In genomic region chr15:41936155-41936554, GRCh38 we compare ENCODE assay signal across 10 cellular contexts. TPM values are rescaled to one million over a fixed set of nuclear protein-coding genes. Genes with fewer than 3 reads are reported as not detected.
DNase-seq lines count a peak whose midpoint lies in the region; ATAC-seq, FAIRE-seq and TF ChIP-seq lines count a peak whose summit lies in the region.
"Had no signal": no experiment of that assay in that cellular context is flagged by ENCODE, and none has a peak within 500 bp of the region (broad histone marks: within the 10 kb centered on the region; RNA-seq: fewer than 3 reads in every experiment).

No MANE protein-coding gene starts in this region.

- no peak overlapping the region for H4K8ac ChIP-seq in mesenchymal stem cell (ENCODE audit: low read length)

- no peak overlapping the region for H2BK120ac ChIP-seq in mesenchymal stem cell (ENCODE audit: low read depth, low read length)

- H3K4me1 Mint-ChIP-seq in activated T-helper 2 cell treated with anti-CD3 and anti-CD28 coated beads, Interferon-gamma antibody, Interleukin-2, Interleukin-4, amounts not matched to agents 10 μg/mL and 5 μg/mL and 100 μg/mL, durations not matched to agents 14 hours and 24 hours and 36 hours (ENCODE audit: low read depth) = peaks cover 59% of the 10 kb centered on the region

- peak overlapping the region in 1 of 2 experiments; percentile 55 for H2BK12ac ChIP-seq in mesenchymal stem cell (ENCODE audit: low read length in 2 of 2)

- H2BK5ac ChIP-seq in mesenchymal stem cell (ENCODE audit: low read depth, low read length, poor library complexity, severe bottlenecking) = no peak overlapping the region

- TF ChIP-seq RAD21 in HepG2 (CRISPR knock-in tag; IDR thresholded peaks at IDR 0.05) = no peak

- peak overlapping the region; percentile 97 for H2AK5ac ChIP-seq in mesenchymal stem cell (ENCODE audit: low read length, severe bottlenecking)

- no peak overlapping the region for H2AFZ ChIP-seq in HepG2 (ENCODE audit: low read length)
- H2AFZ ChIP-seq in mesenchymal stem cell (ENCODE audit: low read depth, low read length) = no peak overlapping the region

- H4K91ac ChIP-seq in mesenchymal stem cell (ENCODE audit: low read length) = no peak overlapping the region

- TF ChIP-seq CTCF in HepG2 (CRISPR knock-in tag; IDR thresholded peaks at IDR 0.05) (no peak), right lobe of liver (IDR thresholded peaks at IDR 0.05) (no peak), transverse colon (IDR thresholded peaks at IDR 0.05) (no peak)

- ATAC-seq in HepG2 = no peak
- no peak for ATAC-seq in right lobe of liver

- no peaks in the 10 kb centered on the region for H3K9me3 Mint-ChIP-seq in activated T-helper 2 cell treated with anti-CD3 and anti-CD28 coated beads, Interferon-gamma antibody, Interleukin-2, Interleukin-4, amounts not matched to agents 10 μg/mL and 5 μg/mL and 100 μg/mL, durations not matched to agents 14 hours and 24 hours and 36 hours

- H3K4me2 ChIP-seq in HepG2 (ENCODE audit: low read depth, low read length) = no peak overlapping the region
- no peak overlapping the region for H3K4me2 ChIP-seq in mesenchymal stem cell (ENCODE audit: low read length, poor library complexity, severe bottlenecking)

- no peak for DNase-seq in HepG2 (ENCODE audit: low spot score)
- no peak for DNase-seq in right lobe of liver
- DNase-seq in activated T-helper 2 cell treated with anti-CD3 and anti-CD28 coated beads, Interferon-gamma antibody, Interleukin-2, Interleukin-4, amounts not matched to agents 10 μg/mL and 5 μg/mL and 100 μg/mL, durations not matched to agents 14 hours and 24 hours and 36 hours (ENCODE audit: low spot score) = no peak
- DNase-seq in mesenchymal stem cell = no peak
- DNase-seq in transverse colon = no peak
- DNase-seq in NCI-H510A treated with DMSO at 0.1 percent for 48 hours (lab: John Stamatoyannopoulos, UW) = no peak
- no peak for DNase-seq in HAP-1 (ENCODE audit: low spot score in 2 of 2)
- DNase-seq in NCI-H1436 (lab: John Stamatoyannopoulos, UW) = no peak
- DNase-seq: HCEC 1CT, NCI-H187 had no signal

- peaks cover 18% of the 10 kb centered on the region for H3K36me3 Mint-ChIP-seq in activated T-helper 2 cell treated with anti-CD3 and anti-CD28 coated beads, Interferon-gamma antibody, Interleukin-2, Interleukin-4, amounts not matched to agents 10 μg/mL and 5 μg/mL and 100 μg/mL, durations not matched to agents 14 hours and 24 hours and 36 hours (ENCODE audit: low read depth)

- no peaks in the 10 kb centered on the region for H3K27me3 ChIP-seq in HepG2 (ENCODE audit: control insufficient read depth in 1 of 2, insufficient read depth in 2 of 2, low read length in 2 of 2)
- H3K27me3 ChIP-seq in right lobe of liver = no peaks in the 10 kb centered on the region
- H3K27me3 ChIP-seq in mesenchymal stem cell (ENCODE audit: control insufficient read depth in 1 of 2, insufficient read depth in 1 of 2, low read length in 2 of 2) = no peaks in the 10 kb centered on the region
- H3K27me3 ChIP-seq in transverse colon = no peaks in the 10 kb centered on the region
- H3K27me3 ChIP-seq in HAP-1 (ENCODE audit: low read depth) = no peaks in the 10 kb centered on the region

- H3K79me1 ChIP-seq in mesenchymal stem cell (replicated peaks; ENCODE audit: low read length, poor library complexity, severe bottlenecking) = peaks cover 13% of the 10 kb centered on the region

- H3K23ac ChIP-seq in mesenchymal stem cell (ENCODE audit: low read length in 2 of 2) = peak overlapping the region in 1 of 2 experiments; percentile 29

- no peak for TF ChIP-seq EP300 in HepG2 (IDR thresholded peaks at IDR 0.05; ENCODE audit: low read depth in 2 of 2, low read length in 2 of 2)
- TF ChIP-seq EP300 in HepG2 (CRISPR knock-in tag; IDR thresholded peaks at IDR 0.05; ENCODE audit: borderline replicate concordance) = no peak
- TF ChIP-seq EP300 in transverse colon (IDR thresholded peaks at IDR 0.05; ENCODE audit: low read depth) = no peak

- H3K14ac ChIP-seq in mesenchymal stem cell (ENCODE audit: low read length in 2 of 2) = no peak overlapping the region

- H3K9ac ChIP-seq in HepG2 (ENCODE audit: insufficient read depth, low read depth, low read length) = no peak overlapping the region
- no peak overlapping the region for H3K9ac ChIP-seq in mesenchymal stem cell (ENCODE audit: low read length)

- CTCF ChIA-PET in HepG2 (lab: Yijun Ruan, JAX; ENCODE audit: low intra/inter-chr PET ratio, low total read pairs) = no interaction called here

- no peak overlapping the region for H2BK15ac ChIP-seq in mesenchymal stem cell (ENCODE audit: low read depth, poor library complexity, severe bottlenecking)

- POLR2A ChIA-PET in HepG2 (lab: Yijun Ruan, JAX) = no interaction called here

- BruUV-seq in HepG2 (replicated peaks; lab: Mats Ljungman, UMichigan) = no TSS peak

- H3K4me1 ChIP-seq in HepG2 (ENCODE audit: insufficient read depth, low read length) (no peaks in the 10 kb centered on the region), right lobe of liver (peaks cover 0 to 3% (median under 1%) of the 10 kb centered on the region in 4 donors), mesenchymal stem cell (ENCODE audit: control insufficient read depth, insufficient read depth, low read depth, low read length) (peaks cover 45% of the 10 kb centered on the region), transverse colon (peaks cover 5 to 52% (median 21%) of the 10 kb centered on the region in 4 donors), HAP-1 (peaks cover 17% of the 10 kb centered on the region)

- TF ChIP-seq POLR2A in HepG2 (IDR thresholded peaks at IDR 0.05; ENCODE audit: insufficient read depth in 1 of 2, low read depth in 2 of 2, low read length in 2 of 2) = no peak
- no peak for TF ChIP-seq POLR2A in right lobe of liver (IDR thresholded peaks at IDR 0.05)
- no peak for TF ChIP-seq POLR2A in transverse colon (IDR thresholded peaks at IDR 0.05)

- peak overlapping the region in 1 of 2 experiments; percentile 59 for H3K18ac ChIP-seq in mesenchymal stem cell (ENCODE audit: low read depth in 1 of 2, low read length in 2 of 2)

- WGBS in HepG2 (ENCODE audit: low lambda C conversion rate) = 93% methylated on average over 3 of the region's 3 CpGs
- 89% methylated on average over 3 of the region's 3 CpGs for WGBS in right lobe of liver (ENCODE audit: insufficient coverage, low coverage, low lambda C conversion rate, missing lambda C conversion rate)
- 80% methylated on average over 2 of the region's 3 CpGs for WGBS in mesenchymal stem cell
- 88 to 89% methylated on average over 3 of the region's 3 CpGs for WGBS in transverse colon (ENCODE audit: low coverage in 1 of 2), 2 donors

- in situ Hi-C loops in HepG2 (cut with HindIII; ENCODE audit: extremely low pct_ligation_motif_present, low pct_unique_long_range_greater_than_20kb) = no loop called here
- in situ Hi-C loops in transverse colon (cut with MboI; ENCODE audit: low pct_ligation_motif_present in 1 of 4, low pct_unique_long_range_greater_than_20kb in 1 of 4, low sequenced_read_pairs in 3 of 4) = no loop called here
- in situ Hi-C loops in HAP-1 (cut with MboI; ENCODE audit: low sequenced_read_pairs) = no loop called here

- intact Hi-C loops in HepG2 (cut with micrococcal nuclease; ENCODE audit: unreplicated experiment) = no loop called here
- intact Hi-C loops in right lobe of liver (cut with DNase I) = no loop called here
- intact Hi-C loops in activated T-helper 2 cell treated with anti-CD3 and anti-CD28 coated beads, Interferon-gamma antibody, Interleukin-2, Interleukin-4, amounts not matched to agents 10 μg/mL and 5 μg/mL and 100 μg/mL, durations not matched to agents 14 hours and 24 hours and 36 hours (cut with micrococcal nuclease) = loop anchor here (1.0 to 10.0 kb wide), 4 partner anchors 21 to 511 kb away; partner anchors contain the start of gene ITPKA
- intact Hi-C loops in transverse colon (cut with DNase I; ENCODE audit: low total_unique reads) = no loop called here

- no peak overlapping the region for H3K27ac ChIP-seq in HepG2 (ENCODE audit: extremely low read length, insufficient read depth, low read length)
- peak overlapping the region in 1 of 3 donors; percentile 26 for H3K27ac ChIP-seq in right lobe of liver
- peak overlapping the region; percentile 95 for H3K27ac ChIP-seq in mesenchymal stem cell (ENCODE audit: low read length, poor library complexity, severe bottlenecking)
- H3K27ac ChIP-seq in transverse colon = peak overlapping the region; percentile 11 to 71 (median 54)

- no peaks in the 10 kb centered on the region for H3K27me3 Mint-ChIP-seq in activated T-helper 2 cell treated with anti-CD3 and anti-CD28 coated beads, Interferon-gamma antibody, Interleukin-2, Interleukin-4, amounts not matched to agents 10 μg/mL and 5 μg/mL and 100 μg/mL, durations not matched to agents 14 hours and 24 hours and 36 hours (ENCODE audit: low read depth)

- no peaks in the 10 kb centered on the region for H4K20me1 ChIP-seq in HepG2 (ENCODE audit: insufficient read depth, low read length)

- no peak for FAIRE-seq in HepG2 (lab: Jason Lieb, UNC)

- H3K4me3 ChIP-seq in HepG2 (replicated peaks in 1 of 3; ENCODE audit: insufficient read depth in 1 of 3, low read depth in 2 of 3, low read length in 3 of 3) (no peak overlapping the region), right lobe of liver (no peak overlapping the region), mesenchymal stem cell (ENCODE audit: insufficient read depth in 1 of 2, low read depth in 1 of 2, low read length in 2 of 2) (no peak overlapping the region), transverse colon (no peak overlapping the region), HAP-1 (no peak overlapping the region)

- H3K4me3 Mint-ChIP-seq in activated T-helper 2 cell treated with anti-CD3 and anti-CD28 coated beads, Interferon-gamma antibody, Interleukin-2, Interleukin-4, amounts not matched to agents 10 μg/mL and 5 μg/mL and 100 μg/mL, durations not matched to agents 14 hours and 24 hours and 36 hours (ENCODE audit: low read depth) = peak overlapping the region; percentile 69

- H3K79me2 ChIP-seq in HepG2 (ENCODE audit: insufficient read depth, low read length) = no peaks in the 10 kb centered on the region

- H3K36me3 ChIP-seq in HepG2 (replicated peaks in 1 of 2; ENCODE audit: control insufficient read depth in 1 of 2, insufficient read depth in 2 of 2, low read length in 2 of 2) (peaks cover 2 to 3% of the 10 kb centered on the region in 2 experiments; a peak in 1 of 5 replicates), right lobe of liver (peaks cover 0 to 19% (median 0%) of the 10 kb centered on the region in 4 donors), mesenchymal stem cell (ENCODE audit: control insufficient read depth in 1 of 2, insufficient read depth in 2 of 2, low read depth in 1 of 2, low read length in 2 of 2) (peaks cover 0 to 21% of the 10 kb centered on the region in 2 experiments), transverse colon (no peaks in the 10 kb centered on the region), HAP-1 (replicated peaks) (peaks cover 6% of the 10 kb centered on the region; the same call in 1 of the 2 replicates)

- peak overlapping the region; percentile 100 for H3K27ac Mint-ChIP-seq in activated T-helper 2 cell treated with anti-CD3 and anti-CD28 coated beads, Interferon-gamma antibody, Interleukin-2, Interleukin-4, amounts not matched to agents 10 μg/mL and 5 μg/mL and 100 μg/mL, durations not matched to agents 14 hours and 24 hours and 36 hours

- H3K9me3 ChIP-seq in HepG2 (ENCODE audit: low read length) (no peaks in the 10 kb centered on the region), right lobe of liver (no peaks in the 10 kb centered on the region), mesenchymal stem cell (ENCODE audit: control insufficient read depth, low read length) (no peaks in the 10 kb centered on the region), transverse colon (no peaks in the 10 kb centered on the region), HAP-1 (no peaks in the 10 kb centered on the region)

- peak overlapping the region in 1 of 2 experiments; percentile 59 for H3K4ac ChIP-seq in mesenchymal stem cell (ENCODE audit: low read depth in 1 of 2, low read length in 2 of 2)

RNA-seq across cellular contexts. Expression of gene EHD4, which starts 36.2 kb away (rescaled TPM):
- total RNA-seq in HepG2 (2016; rRNA removed; fragmentation: Illumina TruSeq; extraction: Trizol) (4.8 and 4.9 TPM in 2 replicates), right lobe of liver (10 to 100 TPM in 3 of 6 experiments, 1 to 10 TPM in 3; 4.7 to 21.5 (median 11.1) TPM), transverse colon (10 to 100 TPM; 16.9 to 55.4 (median 35.5) TPM)
- total RNA-seq in HepG2 (2016; cell fraction: cytosol; rRNA removed; fragmentation: Illumina TruSeq; extraction: Trizol; ENCODE audit: low read depth) = 0.97 and 1.0 TPM in 2 replicates
- total RNA-seq in HepG2 (2016; cell fraction: insoluble cytoplasmic fraction; rRNA removed; fragmentation: Illumina TruSeq; extraction: Trizol) = 4.7 and 4.8 TPM in 2 replicates
- 3.1 and 3.3 TPM in 2 replicates for total RNA-seq in HepG2 (2016; cell fraction: membrane; rRNA removed; fragmentation: Illumina TruSeq; extraction: Trizol)
- 2.8 and 3.3 TPM in 2 replicates for total RNA-seq in HepG2 (2016; cell fraction: nucleus; rRNA removed; fragmentation: Illumina TruSeq; extraction: Trizol)
- 3.1 and 4.2 TPM in 2 replicates for polyA plus RNA-seq in HepG2 (2011; rRNA removed)
- 3.3 and 3.5 TPM in 2 replicates for polyA plus RNA-seq in HepG2 (2011; cell fraction: cytosol; rRNA removed)
- polyA plus RNA-seq in HepG2 (2011; cell fraction: nucleus; rRNA removed) = 2.8 and 2.9 TPM in 2 replicates
- polyA plus RNA-seq in HepG2 (2012) = 1.7 and 3.1 TPM in 2 replicates
- 0.84 and 1.1 TPM in 2 replicates for polyA plus RNA-seq in HepG2 (2016; cell fraction: cytosol; fragmentation: Illumina TruSeq; extraction: Trizol; ENCODE audit: low read depth)
- polyA plus RNA-seq in HepG2 (2016; cell fraction: insoluble cytoplasmic fraction; fragmentation: Illumina TruSeq; extraction: Trizol; ENCODE audit: low read depth) = 4.5 and 4.7 TPM in 2 replicates
- polyA plus RNA-seq in HepG2 (2016; cell fraction: membrane; fragmentation: Illumina TruSeq; extraction: Trizol; ENCODE audit: low read depth) = 2.2 and 2.4 TPM in 2 replicates
- polyA plus RNA-seq in HepG2 (2016; cell fraction: nucleus; fragmentation: Illumina TruSeq; extraction: Trizol; ENCODE audit: insufficient read depth, low read depth) = 2.2 and 2.6 TPM in 2 replicates
- polyA minus RNA-seq in HepG2 (2011; rRNA and poly(A)+ RNA removed; ENCODE audit: low replicate concordance) = 10.8 and 22.1 TPM in 2 replicates
- polyA minus RNA-seq in HepG2 (2011; cell fraction: cytosol; rRNA and poly(A)+ RNA removed) = 3.8 and 4.5 TPM in 2 replicates
- polyA minus RNA-seq in HepG2 (2011; cell fraction: nucleus; rRNA and poly(A)+ RNA removed) = 5.9 and 6.2 TPM in 2 replicates
- total RNA-seq in activated T-helper 2 cell treated with anti-CD3 and anti-CD28 coated beads, Interferon-gamma antibody, Interleukin-2, Interleukin-4, amounts not matched to agents 10 μg/mL and 5 μg/mL and 100 μg/mL, durations not matched to agents 14 hours and 24 hours and 36 hours = 22.3 and 22.7 TPM in 2 replicates
- 16.3 TPM for polyA plus RNA-seq in mesenchymal stem cell (2013, experiment 1 of 2)
- polyA plus RNA-seq in mesenchymal stem cell (2013, experiment 2 of 2) = 16.0 TPM

RNA-seq across cellular contexts. Expression of gene SPTBN5, which starts 42.3 kb away (rescaled TPM):
- total RNA-seq in HepG2 (2016; rRNA removed; fragmentation: Illumina TruSeq; extraction: Trizol) (0.01 and 0.07 TPM in 2 replicates), right lobe of liver (1 to 10 TPM in 2 of 6 experiments, under 1 TPM in 4; 0.06 to 3.2 (median 0.81) TPM), transverse colon (1 to 10 TPM in 2 of 4 donors, under 1 TPM in 2; 0.16 to 8.0 (median 1.1) TPM)
- total RNA-seq in HepG2 (2016; cell fraction: cytosol; rRNA removed; fragmentation: Illumina TruSeq; extraction: Trizol; ENCODE audit: low read depth) = not detected in 2 replicates
- 0.04 TPM in 2 replicates for total RNA-seq in HepG2 (2016; cell fraction: insoluble cytoplasmic fraction; rRNA removed; fragmentation: Illumina TruSeq; extraction: Trizol)
- total RNA-seq in HepG2 (2016; cell fraction: membrane; rRNA removed; fragmentation: Illumina TruSeq; extraction: Trizol) = 0.06 TPM in 1 of 2 replicates, not detected in the other
- 0.06 and 0.09 TPM in 2 replicates for total RNA-seq in HepG2 (2016; cell fraction: nucleus; rRNA removed; fragmentation: Illumina TruSeq; extraction: Trizol)
- polyA plus RNA-seq in HepG2 (2011; rRNA removed) = 0.01 and 0.03 TPM in 2 replicates
- 0.01 and 0.03 TPM in 2 replicates for polyA plus RNA-seq in HepG2 (2011; cell fraction: cytosol; rRNA removed)
- 0.21 and 0.23 TPM in 2 replicates for polyA plus RNA-seq in HepG2 (2011; cell fraction: nucleus; rRNA removed)
- polyA plus RNA-seq in HepG2 (2012) = 0.16 TPM in 1 of 2 replicates, not detected in the other
- 0.01 TPM in 1 of 2 replicates, not detected in the other for polyA plus RNA-seq in HepG2 (2016; cell fraction: cytosol; fragmentation: Illumina TruSeq; extraction: Trizol; ENCODE audit: low read depth)
- polyA plus RNA-seq in HepG2 (2016; cell fraction: insoluble cytoplasmic fraction; fragmentation: Illumina TruSeq; extraction: Trizol; ENCODE audit: low read depth) = 0.11 TPM in 1 of 2 replicates, not detected in the other
- polyA plus RNA-seq in HepG2 (2016; cell fraction: membrane; fragmentation: Illumina TruSeq; extraction: Trizol; ENCODE audit: low read depth) = 0.01 and 0.08 TPM in 2 replicates
- polyA plus RNA-seq in HepG2 (2016; cell fraction: nucleus; fragmentation: Illumina TruSeq; extraction: Trizol; ENCODE audit: insufficient read depth, low read depth) = 0.36 and 0.44 TPM in 2 replicates
- 0.40 TPM in 1 of 2 replicates, not detected in the other for polyA minus RNA-seq in HepG2 (2011; rRNA and poly(A)+ RNA removed; ENCODE audit: low replicate concordance)
- polyA minus RNA-seq in HepG2 (2011; cell fraction: cytosol; rRNA and poly(A)+ RNA removed) = not detected in 2 replicates
- under 0.01 TPM in 1 of 2 replicates, not detected in the other for polyA minus RNA-seq in HepG2 (2011; cell fraction: nucleus; rRNA and poly(A)+ RNA removed)
- total RNA-seq in activated T-helper 2 cell treated with anti-CD3 and anti-CD28 coated beads, Interferon-gamma antibody, Interleukin-2, Interleukin-4, amounts not matched to agents 10 μg/mL and 5 μg/mL and 100 μg/mL, durations not matched to agents 14 hours and 24 hours and 36 hours = 0.41 and 0.90 TPM in 2 replicates
- 0.32 TPM for polyA plus RNA-seq in mesenchymal stem cell (2013, experiment 1 of 2)
- 0.29 TPM for polyA plus RNA-seq in mesenchymal stem cell (2013, experiment 2 of 2)
